ENCODE assay signal across 20 cellular contexts in the genomic region with DNA sequence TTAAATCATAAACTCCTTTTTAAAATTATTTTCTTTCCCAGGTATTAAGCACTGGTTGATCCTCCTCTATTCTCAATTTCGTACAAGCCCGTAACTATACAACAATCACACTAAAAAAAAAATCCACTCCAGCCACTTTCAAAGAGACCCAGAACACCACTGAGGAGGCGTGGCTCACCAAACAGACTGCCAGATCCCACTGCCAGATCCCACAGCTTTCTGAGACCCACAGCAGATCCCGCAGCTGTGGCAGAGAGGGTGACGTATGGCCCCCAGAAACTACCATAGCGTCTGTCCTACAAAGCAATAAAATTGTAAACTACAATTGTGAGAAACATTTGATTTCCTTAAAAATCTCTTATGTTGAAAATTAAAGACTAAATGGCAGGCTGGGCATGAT.
"Had no signal": no experiment of that assay in that cellular context is flagged by ENCODE, and none has a peak within 500 bp of the region (broad histone marks: within the 10 kb centered on the region; RNA-seq: fewer than 3 reads in every experiment).

No MANE protein-coding gene starts in this region.

- FAIRE-seq: kidney had no signal

- H3K36me3 Mint-ChIP-seq: activated naive CD4-positive, alpha-beta T cell treated with anti-CD3 and anti-CD28 coated beads, Interleukin-2, amount 10 ng/mL, durations not matched to agents 7 days and 5 days; mesothelial cell of epicardium; naive thymus-derived CD8-positive, alpha-beta T cell had no signal

- DNase-seq: activated CD4-positive, alpha-beta T cell treated with anti-CD3 and anti-CD28 coated beads for 4 hours; activated CD4-positive, alpha-beta T cell treated with anti-CD3 and anti-CD28 coated beads, Interleukin-2, amount 50 U/mL, for 48 hours; activated CD4-positive, CD25-positive, alpha-beta regulatory T cell; activated effector memory CD4-positive, alpha-beta T cell treated with anti-CD3 and anti-CD28 coated beads, Interleukin-2, amount 50 U/mL, for 16 hours; activated naive CD4-positive, alpha-beta T cell treated with anti-CD3 and anti-CD28 coated beads, Interleukin-2, amount 10 ng/mL, durations not matched to agents 7 days and 5 days; amygdala; cortex of kidney; foreskin keratinocyte; kidney; naive thymus-derived CD8-positive, alpha-beta T cell; ovary; stimulated activated CD4-positive, alpha-beta T cell treated with anti-CD3 and anti-CD28 coated beads, Interleukin-1b, Interleukin-23, amount 100 ng/mL, for 48 hours had no signal

- H3K4me1 Mint-ChIP-seq: activated naive CD4-positive, alpha-beta T cell treated with anti-CD3 and anti-CD28 coated beads, Interleukin-2, amount 10 ng/mL, durations not matched to agents 7 days and 5 days; central memory CD8-positive, alpha-beta T cell; naive thymus-derived CD8-positive, alpha-beta T cell had no signal

- H3K27ac Mint-ChIP-seq: activated naive CD4-positive, alpha-beta T cell treated with anti-CD3 and anti-CD28 coated beads, Interleukin-2, amount 10 ng/mL, durations not matched to agents 7 days and 5 days; mesothelial cell of epicardium; naive thymus-derived CD8-positive, alpha-beta T cell; stimulated activated naive CD8-positive, alpha-beta T cell treated with anti-CD3 and anti-CD28 coated beads, Interleukin-15, Interleukin-2, amounts not matched to agents 100 ng/mL and 50 ng/mL, for 24 hours; T-helper 1 cell treated with Interleukin-12 subunit alpha and Interleukin-12 subunit beta and Interleukin-4 antibody, amounts not matched to agents 30 μg/mL and 1 μg/mL, for 36 hours had no signal

- H3K27me3 Mint-ChIP-seq: activated naive CD4-positive, alpha-beta T cell treated with anti-CD3 and anti-CD28 coated beads, Interleukin-2, amount 10 ng/mL, durations not matched to agents 7 days and 5 days; stimulated activated naive CD8-positive, alpha-beta T cell treated with anti-CD3 and anti-CD28 coated beads, Interleukin-15, Interleukin-2, amounts not matched to agents 100 ng/mL and 50 ng/mL, for 24 hours had no signal

- H3K36me3 ChIP-seq: ovary, prostate gland, tibial nerve, vagina had no signal

- H3K4me3 ChIP-seq: ovary, prostate gland, skin epidermis, tibial nerve, vagina had no signal

- H3K4me3 Mint-ChIP-seq: activated naive CD4-positive, alpha-beta T cell treated with anti-CD3 and anti-CD28 coated beads, Interleukin-2, amount 10 ng/mL, durations not matched to agents 7 days and 5 days; central memory CD8-positive, alpha-beta T cell; mesothelial cell of epicardium; naive thymus-derived CD8-positive, alpha-beta T cell; stimulated activated naive CD8-positive, alpha-beta T cell treated with anti-CD3 and anti-CD28 coated beads, Interleukin-15, Interleukin-2, amounts not matched to agents 100 ng/mL and 50 ng/mL, for 24 hours; T-helper 1 cell treated with Interleukin-12 subunit alpha and Interleukin-12 subunit beta and Interleukin-4 antibody, amounts not matched to agents 30 μg/mL and 1 μg/mL, for 36 hours had no signal

- ATAC-seq: foreskin keratinocyte; naive thymus-derived CD8-positive, alpha-beta T cell had no signal

- H3K9me3 ChIP-seq: ovary, prostate gland, tibial nerve, vagina had no signal

- H3K9me3 Mint-ChIP-seq: activated naive CD4-positive, alpha-beta T cell treated with anti-CD3 and anti-CD28 coated beads, Interleukin-2, amount 10 ng/mL, durations not matched to agents 7 days and 5 days; mesothelial cell of epicardium; stimulated activated naive CD8-positive, alpha-beta T cell treated with anti-CD3 and anti-CD28 coated beads, Interleukin-15, Interleukin-2, amounts not matched to agents 100 ng/mL and 50 ng/mL, for 24 hours; T-helper 1 cell treated with Interleukin-12 subunit alpha and Interleukin-12 subunit beta and Interleukin-4 antibody, amounts not matched to agents 30 μg/mL and 1 μg/mL, for 36 hours had no signal

- H3K4me1 ChIP-seq: foreskin keratinocyte, prostate gland had no signal

- H3K27ac ChIP-seq: foreskin keratinocyte, ovary, prostate gland, vagina had no signal

- H3K27me3 ChIP-seq: foreskin keratinocyte, ovary, tibial nerve, vagina had no signal
